8 cellular contexts compared by ENCODE assay signal in the genomic region with DNA sequence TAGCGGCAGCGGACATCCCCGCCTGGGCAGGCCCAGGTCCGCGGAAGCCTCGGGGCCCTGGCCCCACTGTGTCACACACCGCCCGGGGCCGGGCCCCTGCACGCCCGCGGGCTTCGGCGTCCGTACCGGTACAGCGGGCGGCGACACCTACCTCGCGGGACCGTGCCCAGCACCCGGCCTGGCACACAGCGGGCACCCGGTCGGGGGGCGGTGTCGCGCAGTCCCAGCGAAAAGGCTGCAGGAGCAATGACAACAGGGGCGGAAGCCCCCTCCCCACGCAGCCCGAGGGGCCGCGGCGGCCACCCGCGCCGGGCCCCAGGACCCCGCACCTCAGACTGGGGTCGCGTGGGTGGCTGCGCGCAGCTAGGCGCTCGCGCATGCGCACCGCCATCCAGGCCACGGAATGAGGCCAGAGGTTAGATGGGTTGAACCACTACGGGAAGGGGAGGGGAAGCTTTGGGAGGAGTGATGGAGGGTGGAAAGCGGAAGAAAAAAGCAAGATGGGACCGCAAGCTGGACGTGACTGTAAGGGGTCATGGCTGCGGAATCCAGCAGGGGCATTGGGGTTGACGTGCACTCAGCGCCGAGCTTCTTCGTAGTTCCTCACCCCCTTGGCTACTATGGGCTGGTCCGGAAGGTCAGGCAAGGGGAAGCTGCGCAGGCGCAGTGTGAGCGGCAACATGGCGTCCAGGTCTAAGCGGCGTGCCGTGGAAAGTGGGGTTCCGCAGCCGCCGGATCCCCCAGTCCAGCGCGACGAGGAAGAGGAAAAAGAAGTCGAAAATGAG. TPM values are rescaled to one million over a fixed set of nuclear protein-coding genes. Genes with fewer than 3 reads are reported as not detected.
DNase-seq lines count a peak whose midpoint lies in the region; ATAC-seq and FAIRE-seq lines count a peak whose summit lies in the region.

A gene (plus strand): TSS at position 669 of the 785 bp plus-strand sequence. CDS start 12 bp downstream, at position 681.
A gene (minus strand): TSS at position 381 of the 785 bp plus-strand sequence. CDS start 6,759 bp downstream, outside the sequence.

- H3K18ac ChIP-seq in mesendoderm (ENCODE audit: low read length): peak within 1 kb of the TSS; percentile 90

- no peak within 1 kb of the TSS for H3K27ac ChIP-seq in mesendoderm (ENCODE audit: low read depth, low read length)

- peaks cover 14% of the 10 kb centered on the region for H3K79me1 ChIP-seq in mesendoderm (ENCODE audit: low read length)

- no peaks in the 10 kb centered on the region for H3K9me3 ChIP-seq in endocrine pancreas (ENCODE audit: control insufficient read depth, low read length)

- H3K36me3 ChIP-seq in endocrine pancreas (ENCODE audit: control insufficient read depth, insufficient read depth, low read length) (no peaks in the 10 kb centered on the region), mesendoderm (ENCODE audit: control insufficient read depth, insufficient read depth, low read length) (peaks cover 2% of the 10 kb centered on the region)

- DNase-seq in COLO829 (ENCODE audit: low spot score) (peak; percentile 78), HTR-8/SVneo (ENCODE audit: insufficient read length, low spot score) (peak; percentile 87), NOMO-1 treated with DMSO at 0.1 percent for 48 hours (lab: John Stamatoyannopoulos, UW; ENCODE audit: unreplicated experiment) (peak; percentile 87), mesendoderm (peak; percentile 91)
- peak; percentile 83 to 86 for DNase-seq in activated CD8-positive, alpha-beta memory T cell treated with anti-CD3 and anti-CD28 coated beads for 4 hours (ENCODE audit: low read depth in 2 of 2)
- DNase-seq in stimulated activated CD8-positive, alpha-beta memory T cell treated with anti-CD3 and anti-CD28 coated beads, Interleukin-12 subunit alpha, Interleukin-12 subunit beta, amount 100 ng/mL, for 4 hours (ENCODE audit: low read depth): peak; percentile 83

- H2BK15ac ChIP-seq in mesendoderm (replicated peaks; ENCODE audit: low read depth): no peak within 1 kb of the TSS

- no CpG with 5 or more reads among the region's 74 CpGs for WGBS in mesendoderm (ENCODE audit: extremely low coverage, insufficient coverage, low lambda C conversion rate)

- peak; percentile 67 for ATAC-seq in GM21381 (IDR thresholded peaks at IDR 0.05; ENCODE audit: unreplicated experiment)

- peak within 1 kb of the TSS; percentile 10 for H2BK120ac ChIP-seq in mesendoderm (ENCODE audit: low read depth, low read length)

- peak within 1 kb of the TSS; percentile 79 for H3K4me2 ChIP-seq in mesendoderm (ENCODE audit: low read length)

- H3K9ac ChIP-seq in endocrine pancreas (ENCODE audit: control insufficient read depth, insufficient read depth, low read length) (peak within 1 kb of the TSS; percentile 93), mesendoderm (ENCODE audit: low read length) (peak within 1 kb of the TSS; percentile 94)

- peak within 1 kb of the TSS; percentile 28 for H4K8ac ChIP-seq in mesendoderm (ENCODE audit: low read depth, low read length)

- H3K4me1 ChIP-seq in endocrine pancreas (ENCODE audit: control insufficient read depth, insufficient read depth, low read length) (peaks cover 21% of the 10 kb centered on the region), mesendoderm (ENCODE audit: control insufficient read depth, low read depth, low read length) (peaks cover 6% of the 10 kb centered on the region)

- H2AK5ac ChIP-seq in mesendoderm (ENCODE audit: low read length): no peak within 1 kb of the TSS

- no peaks in the 10 kb centered on the region for H3K27me3 ChIP-seq in endocrine pancreas (ENCODE audit: control insufficient read depth, insufficient read depth, low read length)
- H3K27me3 ChIP-seq in mesendoderm (ENCODE audit: insufficient read depth, low read length, poor library complexity): no peaks in the 10 kb centered on the region

- H3K4ac ChIP-seq in mesendoderm (ENCODE audit: low read depth, low read length): peak within 1 kb of the TSS; percentile 89

- H3K4me3 ChIP-seq in endocrine pancreas (ENCODE audit: control insufficient read depth, insufficient read depth, low read length) (peak within 1 kb of the TSS; percentile 94), mesendoderm (ENCODE audit: low read length) (peak within 1 kb of the TSS; percentile 97)

- peak within 1 kb of the TSS; percentile 35 for H3K23ac ChIP-seq in mesendoderm (ENCODE audit: low read length)

- peak within 1 kb of the TSS; percentile 59 for H4K5ac ChIP-seq in mesendoderm (ENCODE audit: low read length)

- H2BK5ac ChIP-seq in mesendoderm (ENCODE audit: low read length): peak within 1 kb of the TSS; percentile 99

- no peak for FAIRE-seq in HTR-8/SVneo (lab: Jason Lieb, UNC)

- H3K79me2 ChIP-seq in mesendoderm (ENCODE audit: control insufficient read depth, insufficient read depth, low read length): peaks cover 33% of the 10 kb centered on the region

- H3K56ac ChIP-seq in mesendoderm (ENCODE audit: low read length): peak within 1 kb of the TSS; percentile 98

RNA-seq across cellular contexts. Expression of the first gene that starts in this region (rescaled TPM):
- polyA plus RNA-seq in mesendoderm (2013, experiment 1 of 2): 146 TPM
- polyA plus RNA-seq in mesendoderm (2013, experiment 2 of 2): 144 TPM

RNA-seq across cellular contexts. Expression of the second gene that starts in this region (rescaled TPM):
- 31.6 TPM for polyA plus RNA-seq in mesendoderm (2013, experiment 1 of 2)
- polyA plus RNA-seq in mesendoderm (2013, experiment 2 of 2): 32.5 TPM
